ENCODE assay signal across 8 cellular contexts in genomic region chr3:113948015-113948917, GRCh38. TPM values are rescaled to one million over a fixed set of nuclear protein-coding genes. Genes with fewer than 3 reads are reported as not detected.
DNase-seq lines count a peak whose midpoint lies in the region; ATAC-seq and TF ChIP-seq lines count a peak whose summit lies in the region.

No MANE protein-coding gene starts in this region.

- H3K27ac Mint-ChIP-seq in H9 (no peak overlapping the region), WTC11 (no peak overlapping the region)
- no peak overlapping the region for H3K27ac Mint-ChIP-seq in dendritic cell treated with granulocyte-macrophage colony-stimulating factor and Interleukin-4, amounts not matched to agents 40 ng/mL and 50 ng/mL, for 4 days

- intact Hi-C loops in dendritic cell treated with granulocyte-macrophage colony-stimulating factor and Interleukin-4, amounts not matched to agents 40 ng/mL and 50 ng/mL, for 4 days (cut with micrococcal nuclease) = no loop called here

- H3K4me2 ChIP-seq in H9 (ENCODE audit: insufficient read depth, insufficient read length, low read length) (peak overlapping the region; percentile 68), mesendoderm (ENCODE audit: low read length) (peak overlapping the region; percentile 76)

- DNase-seq in H9 = peak; percentile 81
- DNase-seq in M059J (ENCODE audit: low read depth) = peak; percentile 38
- peak; percentile 75 for DNase-seq in WTC11 (ENCODE audit: low spot score)
- DNase-seq in mesendoderm = peak; percentile 76
- DNase-seq in stimulated activated naive CD8-positive, alpha-beta T cell treated with anti-CD3 and anti-CD28 coated beads, Interleukin-15, Interleukin-2, amounts not matched to agents 100 U/mL and 50 U/mL, for 24 hours = peak; percentile 38
- no peak for DNase-seq in H4 (ENCODE audit: low spot score)

- H3K4me1 Mint-ChIP-seq in H9 = peaks cover 15 to 16% of the 10 kb centered on the region in 2 experiments
- H3K4me1 Mint-ChIP-seq in WTC11 = peaks cover 16% of the 10 kb centered on the region
- H3K4me1 Mint-ChIP-seq in dendritic cell treated with granulocyte-macrophage colony-stimulating factor and Interleukin-4, amounts not matched to agents 40 ng/mL and 50 ng/mL, for 4 days (ENCODE audit: low read depth) = no peaks in the 10 kb centered on the region

- H2AK5ac ChIP-seq in H9 (ENCODE audit: insufficient read length, low read length) (no peak overlapping the region), mesendoderm (ENCODE audit: low read length) (no peak overlapping the region)

- H3K4ac ChIP-seq in H9 (ENCODE audit: low read depth, low read length) = no peak overlapping the region
- no peak overlapping the region for H3K4ac ChIP-seq in mesendoderm (ENCODE audit: low read depth, low read length)

- ATAC-seq in WTC11 = peak; percentile 76
- ATAC-seq in stimulated activated naive CD8-positive, alpha-beta T cell treated with anti-CD3 and anti-CD28 coated beads, Interleukin-15, Interleukin-2, amounts not matched to agents 100 U/mL and 50 U/mL, for 24 hours = peak; percentile 30

- H3K27me3 ChIP-seq in H9 (ENCODE audit: insufficient read depth, low read length) (no peaks in the 10 kb centered on the region; the same call in 1 of the 2 replicates), mesendoderm (ENCODE audit: insufficient read depth, low read length, poor library complexity) (no peaks in the 10 kb centered on the region)

- H2BK12ac ChIP-seq in H9 (ENCODE audit: insufficient read length, low read depth, low read length) = no peak overlapping the region

- peak overlapping the region; percentile 55 for H3K4me3 ChIP-seq in mesendoderm (ENCODE audit: low read length)

- no peaks in the 10 kb centered on the region for H3K9me3 ChIP-seq in H9 (ENCODE audit: control insufficient read depth, low read depth, low read length)

- no peak overlapping the region for H2AFZ ChIP-seq in H9 (ENCODE audit: low read length)

- H2BK15ac ChIP-seq in H9 (ENCODE audit: low read depth, low read length) = no peak overlapping the region
- no peak overlapping the region for H2BK15ac ChIP-seq in mesendoderm (replicated peaks; ENCODE audit: low read depth)

- H4K5ac ChIP-seq in H9 (ENCODE audit: insufficient read length, low read depth, low read length) = no peak overlapping the region
- H4K5ac ChIP-seq in mesendoderm (ENCODE audit: low read length) = no peak overlapping the region

- H3K4me1 ChIP-seq in H9 (ENCODE audit: insufficient read depth, low read length) (0 out of 2 replicates have a peak, but pooled peaks cover 4% of the 10 kb centered on the region), mesendoderm (ENCODE audit: control insufficient read depth, low read depth, low read length) (peaks cover 3% of the 10 kb centered on the region)

- H3K27me3 Mint-ChIP-seq in H9 (ENCODE audit: low read depth) (peaks cover 11% of the 10 kb centered on the region), WTC11 (ENCODE audit: low read depth) (peaks cover 4% of the 10 kb centered on the region; the same call in 1 of the 2 replicates)
- H3K27me3 Mint-ChIP-seq in dendritic cell treated with granulocyte-macrophage colony-stimulating factor and Interleukin-4, amounts not matched to agents 40 ng/mL and 50 ng/mL, for 4 days = peaks cover 27% of the 10 kb centered on the region

- H3K23me2 ChIP-seq in H9 (ENCODE audit: insufficient read length, low read depth, low read length, poor library complexity, severe bottlenecking) = peaks cover 10% of the 10 kb centered on the region

- H2BK120ac ChIP-seq in H9 (ENCODE audit: low read depth, low read length, poor library complexity, severe bottlenecking) (no peak overlapping the region), mesendoderm (ENCODE audit: low read depth, low read length) (no peak overlapping the region)

- H3K23ac ChIP-seq in H9 (ENCODE audit: insufficient read length, low read depth, low read length) (no peak overlapping the region), mesendoderm (ENCODE audit: low read length) (no peak overlapping the region)

- TF ChIP-seq CTCF in GM12874 (IDR thresholded peaks at IDR 0.05; ENCODE audit: insufficient read depth, low read depth, low read length) (peak; percentile 17; the same call in 1 of the 2 replicates), H9 (conservative IDR thresholded peaks at IDR 0.05) (peak; percentile 26; the same call in 1 of the 3 replicates), WTC11 (IDR thresholded peaks at IDR 0.05) (no peak)

- H3K36me3 ChIP-seq in mesendoderm (ENCODE audit: control insufficient read depth, insufficient read depth, low read length) = no peaks in the 10 kb centered on the region

- no peak overlapping the region for H2BK5ac ChIP-seq in H9 (ENCODE audit: insufficient read length, low read length)
- no peak overlapping the region for H2BK5ac ChIP-seq in mesendoderm (ENCODE audit: low read length)

- peak overlapping the region; percentile 3 for H3K9ac ChIP-seq in H9 (ENCODE audit: extremely low read depth, insufficient read length, low read length)
- peak overlapping the region; percentile 57 for H3K9ac ChIP-seq in mesendoderm (ENCODE audit: low read length)

- POLR2A ChIA-PET in WTC11 (lab: Charles Lee) = no interaction called here

- no peak overlapping the region for H3T11ph ChIP-seq in H9 (ENCODE audit: low read length)

- H4K20me1 ChIP-seq in H9 (ENCODE audit: control insufficient read depth, insufficient read depth, insufficient read length) = no peaks in the 10 kb centered on the region

- H3K18ac ChIP-seq in H9 (ENCODE audit: insufficient read length, low read depth, low read length) (no peak overlapping the region), mesendoderm (ENCODE audit: low read length) (peak overlapping the region; percentile 6)

- H3K56ac ChIP-seq in H9 (ENCODE audit: insufficient read length, low read depth, low read length) (no peak overlapping the region), mesendoderm (ENCODE audit: low read length) (peak overlapping the region; percentile 71)

- H3K36me3 Mint-ChIP-seq in H9 (ENCODE audit: insufficient read depth in 1 of 3, low read depth in 3 of 3) (peaks cover 0 to 9% (median 9%) of the 10 kb centered on the region in 3 experiments; a peak in 3 of 7 replicates), WTC11 (peaks cover 14% of the 10 kb centered on the region)
- H3K36me3 Mint-ChIP-seq in dendritic cell treated with granulocyte-macrophage colony-stimulating factor and Interleukin-4, amounts not matched to agents 40 ng/mL and 50 ng/mL, for 4 days (ENCODE audit: low read depth) = peaks cover 6% of the 10 kb centered on the region

- no peak overlapping the region for H4K8ac ChIP-seq in H9 (replicated peaks; ENCODE audit: insufficient read length, low read depth, low read length)
- no peak overlapping the region for H4K8ac ChIP-seq in mesendoderm (ENCODE audit: low read depth, low read length)

- CTCF ChIA-PET in WTC11 (lab: Charles Lee) = interaction anchor here (0.7 to 1.0 kb wide), 2 partner anchors 202 to 371 kb away, joined by 3 read pairs; partner anchors contain the start of gene NAA50

- no peak overlapping the region; the same call in 1 of the 2 replicates for H3K14ac ChIP-seq in H9 (ENCODE audit: insufficient read depth, low read length)

- no peaks in the 10 kb centered on the region for H3K9me3 Mint-ChIP-seq in H9
- H3K9me3 Mint-ChIP-seq in WTC11 = no peaks in the 10 kb centered on the region
- H3K9me3 Mint-ChIP-seq in dendritic cell treated with granulocyte-macrophage colony-stimulating factor and Interleukin-4, amounts not matched to agents 40 ng/mL and 50 ng/mL, for 4 days = no peaks in the 10 kb centered on the region

- H3K27ac ChIP-seq in H9 (ENCODE audit: insufficient read length, low read depth, low read length) (no peak overlapping the region), mesendoderm (ENCODE audit: low read depth, low read length) (peak overlapping the region; percentile 46)

- no peak overlapping the region for H4K91ac ChIP-seq in H9 (ENCODE audit: insufficient read length, low read depth, low read length)

- H2BK20ac ChIP-seq in H9 (ENCODE audit: low read depth, low read length, poor library complexity, severe bottlenecking) = no peak overlapping the region

- WGBS in H9 (ENCODE audit: extremely low coverage, insufficient read length, low lambda C conversion rate) = no CpG with 5 or more reads among the region's 65 CpGs
- no CpG with 5 or more reads among the region's 65 CpGs for WGBS in mesendoderm (ENCODE audit: extremely low coverage, insufficient coverage, low lambda C conversion rate)

- H3K79me1 ChIP-seq in H9 (ENCODE audit: insufficient read depth, low read depth, low read length, poor library complexity, severe bottlenecking) (no peaks in the 10 kb centered on the region), mesendoderm (ENCODE audit: low read length) (no peaks in the 10 kb centered on the region)

- H3K4me3 Mint-ChIP-seq in H9 = peak overlapping the region; percentile 74
- H3K4me3 Mint-ChIP-seq in WTC11 = peak overlapping the region; percentile 64
- peak overlapping the region; percentile 84 for H3K4me3 Mint-ChIP-seq in dendritic cell treated with granulocyte-macrophage colony-stimulating factor and Interleukin-4, amounts not matched to agents 40 ng/mL and 50 ng/mL, for 4 days

- H3K79me2 ChIP-seq in H9 (ENCODE audit: insufficient read depth, low read length) (no peaks in the 10 kb centered on the region), mesendoderm (ENCODE audit: control insufficient read depth, insufficient read depth, low read length) (no peaks in the 10 kb centered on the region)

TF ChIP-seq in WTC11, 78 proteins besides CTCF, POLR2A, EP300 and RAD21 (continues in another document):
- no peak for TF ChIP-seq CDX4 (CRISPR knock-in tag; IDR thresholded peaks at IDR 0.05; ENCODE audit: borderline replicate concordance)
- TF ChIP-seq ATF2 (CRISPR knock-in tag; IDR thresholded peaks at IDR 0.05; ENCODE audit: borderline replicate concordance, low read depth) = no peak

RNA-seq across cellular contexts. Expression of gene ZDHHC23, which starts 0.5 kb away (rescaled TPM):
- total RNA-seq in H9 (2021) = 25.0 and 25.2 TPM in 2 replicates
- 9.3 and 10.9 TPM in 2 replicates for total RNA-seq in M059J (2014; rRNA removed; shearing (Covaris generic))
- total RNA-seq in WTC11 (2021) = 16.1 to 19.2 TPM (median 17.9 TPM) in 3 replicates
- polyA plus RNA-seq in mesendoderm (2013, experiment 1 of 2) = 3.1 TPM
- polyA plus RNA-seq in mesendoderm (2013, experiment 2 of 2) = 3.7 TPM
- 3.9 and 5.1 TPM in 2 replicates for total RNA-seq in H4 (2014; rRNA removed; shearing (Covaris generic))
